8 cellular contexts compared by ENCODE assay signal in genomic region chr20:22686097-22686496, GRCh38.
A peak's percentile ranks its signal among the peaks of the same experiment; 100 is the strongest.
DNase-seq lines count a peak whose midpoint lies in the region; ATAC-seq, FAIRE-seq and TF ChIP-seq lines count a peak whose summit lies in the region.

No MANE protein-coding gene starts in this region.

- 33% methylated on average over 7 of the region's 7 CpGs; no CpG with 5 or more reads in 1 of the 2 experiments for WGBS in H1 (ENCODE audit: extremely low coverage in 1 of 2, insufficient coverage in 1 of 2, insufficient read length in 1 of 2, insufficient replicate concordance in 2 of 2, low coverage in 1 of 2, low lambda C conversion rate in 2 of 2, missing lambda C conversion rate in 1 of 2), 2 experiments
- 49 to 67% (median 52%) methylated on average over 7 of the region's 7 CpGs for WGBS in spleen, 5 donors

- no peaks in the 10 kb centered on the region for H3K36me3 ChIP-seq in H1 (ENCODE audit: control insufficient read depth in 2 of 4, insufficient read depth in 4 of 4, low read length in 3 of 4)
- no peaks in the 10 kb centered on the region for H3K36me3 ChIP-seq in neural cell (ENCODE audit: insufficient read depth, low read length)
- H3K36me3 ChIP-seq in spleen, result no peaks in the 10 kb centered on the region

- H2BK12ac ChIP-seq in H1 (ENCODE audit: low read depth, low read length), result no peak overlapping the region

- H3K14ac ChIP-seq in H1 (ENCODE audit: insufficient read length), result no peak overlapping the region

- no peaks in the 10 kb centered on the region for H3F3A ChIP-seq in neural cell (ENCODE audit: insufficient read depth, low read length, poor library complexity, severe bottlenecking)

- no peak overlapping the region for H3K56ac ChIP-seq in H1 (replicated peaks; ENCODE audit: insufficient read length, low read depth, low read length)

- no peaks in the 10 kb centered on the region for H3K23me2 ChIP-seq in H1 (ENCODE audit: low read depth, low read length)

- H3K9me3 ChIP-seq in H1 (ENCODE audit: insufficient read depth in 2 of 2, low read depth in 1 of 2, low read length in 1 of 2), result peaks cover 0 to 4% of the 10 kb centered on the region in 2 experiments; a peak in 2 of 4 replicates
- H3K9me3 ChIP-seq in neural cell (ENCODE audit: low read length), result no peaks in the 10 kb centered on the region
- H3K9me3 ChIP-seq in spleen, result no peaks in the 10 kb centered on the region

- H2AK5ac ChIP-seq in H1 (ENCODE audit: low read depth, low read length), result no peak overlapping the region

- H3K9ac ChIP-seq in H1 (replicated peaks in 1 of 4; ENCODE audit: extremely low read depth in 1 of 4, low read depth in 3 of 4, low read length in 3 of 4) (no peak overlapping the region), neural cell (ENCODE audit: low read length) (no peak overlapping the region)

- H2AFZ ChIP-seq in H1 (ENCODE audit: low read length) (peak overlapping the region; percentile 98), neural cell (ENCODE audit: low read depth, low read length) (peak overlapping the region; percentile 56)

- FAIRE-seq in H1 (lab: Jason Lieb, UNC), result no peak

- no peaks in the 10 kb centered on the region for H4K20me1 ChIP-seq in H1 (replicated peaks in 1 of 2; ENCODE audit: control insufficient read depth in 1 of 2, insufficient read depth in 2 of 2, low read length in 2 of 2)
- no peaks in the 10 kb centered on the region for H4K20me1 ChIP-seq in neural cell (ENCODE audit: insufficient read depth)

- no peak for TF ChIP-seq EP300 in H1 (IDR thresholded peaks at IDR 0.05; ENCODE audit: borderline replicate concordance in 1 of 2, low read depth in 2 of 2, low read length in 2 of 2)
- no peak for TF ChIP-seq EP300 in neural cell (conservative IDR thresholded peaks at IDR 0.05; ENCODE audit: poor library complexity, severe bottlenecking)

- no peak overlapping the region for H2BK15ac ChIP-seq in H1 (ENCODE audit: low read length)

- H2BK5ac ChIP-seq in H1 (ENCODE audit: low read depth, low read length), result no peak overlapping the region

- H4K91ac ChIP-seq in H1 (replicated peaks; ENCODE audit: insufficient read length, low read length), result no peak overlapping the region

- no peaks in the 10 kb centered on the region; a peak in 3 of 7 replicates for H3K27me3 ChIP-seq in H1 (replicated peaks in 1 of 4; ENCODE audit: control insufficient read depth in 3 of 4, extremely low read depth in 1 of 4, insufficient read depth in 3 of 4, low read length in 3 of 4)
- no peaks in the 10 kb centered on the region for H3K27me3 ChIP-seq in neural cell (ENCODE audit: insufficient read depth, low read depth, low read length)
- H3K27me3 ChIP-seq in spleen (replicated peaks in 1 of 7), result peaks cover 0 to 5% (median 0%) of the 10 kb centered on the region in 7 donors

- H3K27ac ChIP-seq in H1 (ENCODE audit: low read depth, low read length), result no peak overlapping the region
- no peak overlapping the region for H3K27ac ChIP-seq in neural cell (ENCODE audit: low read length)
- no peak overlapping the region for H3K27ac ChIP-seq in spleen

- ATAC-seq in GM19438 (IDR thresholded peaks at IDR 0.05; ENCODE audit: low read depth, unreplicated experiment) (peak; percentile 71), HG03342 (IDR thresholded peaks at IDR 0.05; ENCODE audit: unreplicated experiment) (no peak), GM18498 (IDR thresholded peaks at IDR 0.05; ENCODE audit: unreplicated experiment) (no peak)

- no peak overlapping the region for H3K18ac ChIP-seq in H1 (ENCODE audit: extremely low read depth, low read length)

- no peaks in the 10 kb centered on the region for H3K4me1 ChIP-seq in H1 (replicated peaks in 1 of 4; ENCODE audit: control insufficient read depth in 3 of 4, insufficient read depth in 4 of 4, low read length in 3 of 4)
- peaks cover 0 to 22% (median 14%) of the 10 kb centered on the region in 6 donors for H3K4me1 ChIP-seq in spleen

- no peaks in the 10 kb centered on the region for H3K9me2 ChIP-seq in neural cell (ENCODE audit: insufficient read depth, low read length)

- H3K4ac ChIP-seq in H1 (replicated peaks; ENCODE audit: insufficient read length, low read depth, low read length), result no peak overlapping the region

- TF ChIP-seq POLR2A in H1 (IDR thresholded peaks at IDR 0.05; ENCODE audit: control extremely low read depth in 1 of 2, low read depth in 2 of 2, low read length in 2 of 2) (no peak), spleen (IDR thresholded peaks at IDR 0.05) (no peak)

- no peaks in the 10 kb centered on the region for H3K79me1 ChIP-seq in H1 (ENCODE audit: low read depth, low read length)

- DNase-seq in 8988T, result peak; percentile 64
- peak; percentile 46 for DNase-seq in NCI-H526 treated with DMSO at 0.1 percent for 48 hours (lab: John Stamatoyannopoulos, UW)
- DNase-seq in H1 (ENCODE audit: low read depth in 1 of 2, low spot score in 2 of 2), result peak; percentile 33 to 72
- no peak for DNase-seq in spleen

- no peak overlapping the region for H2BK20ac ChIP-seq in H1 (ENCODE audit: low read length)

- H3K4me2 ChIP-seq in H1 (ENCODE audit: insufficient read depth in 1 of 2, low read depth in 2 of 2, low read length in 2 of 2), result no peak overlapping the region; a peak in 1 of 4 replicates
- H3K4me2 ChIP-seq in neural cell (ENCODE audit: low read length), result peak overlapping the region; percentile 30

- no peak for TF ChIP-seq RAD21 in H1 (IDR thresholded peaks at IDR 0.05 in 1 of 2, conservative IDR thresholded peaks at IDR 0.05 in 1 of 2; ENCODE audit: low read depth in 2 of 2, low read length in 2 of 2)
- TF ChIP-seq RAD21 in neural cell (conservative IDR thresholded peaks at IDR 0.05), result no peak

- POLR2A ChIA-PET in H1 (lab: Charles Lee; ENCODE audit: partially characterized antibody), result no interaction called here

- H3K79me2 ChIP-seq in H1 (ENCODE audit: control insufficient read depth in 1 of 2, insufficient read depth in 2 of 2, low read length in 2 of 2), result no peaks in the 10 kb centered on the region
- no peaks in the 10 kb centered on the region for H3K79me2 ChIP-seq in neural cell (replicated peaks; ENCODE audit: insufficient read depth, low read length)

- TF ChIP-seq CTCF in H1 (IDR thresholded peaks at IDR 0.05; ENCODE audit: control extremely low read depth in 1 of 3, insufficient read depth in 1 of 3, low read depth in 1 of 3, low read length in 3 of 3) (no peak), neural cell (IDR thresholded peaks at IDR 0.05; ENCODE audit: poor library complexity, severe bottlenecking) (no peak), spleen (IDR thresholded peaks at IDR 0.05 in 8 of 11, conservative IDR thresholded peaks at IDR 0.05 in 3 of 11) (no peak)

- no peak overlapping the region for H3K23ac ChIP-seq in H1 (ENCODE audit: insufficient read length)

- peak overlapping the region; percentile 90; the same call in 1 of the 2 replicates for H4K8ac ChIP-seq in H1 (ENCODE audit: extremely low read depth, insufficient read depth, low read length)

- peak overlapping the region; percentile 41 for H4K5ac ChIP-seq in H1 (ENCODE audit: insufficient read length, low read depth, low read length)

- no peak overlapping the region for H2BK120ac ChIP-seq in H1 (replicated peaks; ENCODE audit: low read depth, low read length)

- intact Hi-C loops in spleen (cut with DNase I; ENCODE audit: low total_unique reads), result loop anchor here (10.0 kb wide), 1 partner anchor 231 kb away; no protein-coding TSS in a partner anchor

- CTCF ChIA-PET in H1 (lab: Charles Lee; ENCODE audit: partially characterized antibody), result interaction anchor here (1.2 to 9.1 kb wide), 10 partner anchors 13 to 654 kb away, joined by 3 to 140 read pairs (median 6); no protein-coding TSS in a partner anchor

- no peak overlapping the region for H3K4me3 ChIP-seq in H1 (ENCODE audit: extremely low read depth in 1 of 4, insufficient read depth in 2 of 4, low read depth in 3 of 4, low read length in 4 of 4)
- no peak overlapping the region for H3K4me3 ChIP-seq in neural cell (ENCODE audit: low read length)
- H3K4me3 ChIP-seq in spleen, result no peak overlapping the region

TF ChIP-seq in H1, 55 proteins besides CTCF, POLR2A, EP300 and RAD21 (continues in another document):
- TF ChIP-seq SP1 (IDR thresholded peaks at IDR 0.05; ENCODE audit: low read depth, low read length) (0 out of 2 replicates have a peak, but pooled peaks have one; percentile 25), KDM4A (IDR thresholded peaks at IDR 0.05; ENCODE audit: low read depth, low read length, severe bottlenecking) (no peak), HDAC2 (IDR thresholded peaks at IDR 0.05; ENCODE audit: borderline replicate concordance in 1 of 2, low read depth in 2 of 2, low read length in 2 of 2) (no peak), RXRA (IDR thresholded peaks at IDR 0.05; ENCODE audit: insufficient read depth, low read depth, low read length) (no peak), SRF (IDR thresholded peaks at IDR 0.05; ENCODE audit: low read depth, low read length) (no peak), ATF3 (IDR thresholded peaks at IDR 0.05; ENCODE audit: insufficient read depth, low read depth, low read length) (no peak), TAF7 (optimal IDR thresholded peaks at IDR 0.05; ENCODE audit: borderline replicate concordance, low read depth, low read length) (no peak), YY1 (IDR thresholded peaks at IDR 0.05; ENCODE audit: low read depth, low read length) (0 out of 2 replicates have a peak, but pooled peaks have one; percentile 17), PHF8 (conservative IDR thresholded peaks at IDR 0.05; ENCODE audit: low read depth, low read length) (no peak)

TF ChIP-seq in neural cell, 6 proteins besides CTCF, POLR2A, EP300 and RAD21:
- peak; percentile 30 for TF ChIP-seq TAF1 (IDR thresholded peaks at IDR 0.05; ENCODE audit: low read depth)
- TF ChIP-seq POLR2AphosphoS5 (IDR thresholded peaks at IDR 0.05), result no peak
